ENCODE assay signal across 1 cellular context in the genomic region with DNA sequence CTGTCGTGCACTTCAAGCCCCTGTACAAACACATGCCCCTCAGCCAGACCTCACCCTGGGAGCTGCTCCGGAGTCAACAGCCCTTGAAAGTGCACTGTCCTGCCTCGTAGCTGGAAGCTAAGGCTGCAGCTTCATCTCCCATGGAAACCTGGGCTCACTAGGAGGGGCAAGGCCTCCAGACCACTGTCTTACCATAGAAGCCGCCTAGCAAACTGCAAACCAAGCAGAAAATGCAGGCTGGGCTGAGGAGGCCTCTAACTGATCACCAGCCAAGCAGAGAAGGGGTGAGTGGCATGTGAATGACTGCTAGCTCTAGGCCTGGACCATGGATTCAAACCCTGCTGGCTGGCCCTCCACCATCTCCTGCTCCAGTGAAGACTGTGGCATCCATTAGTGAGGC.
TF ChIP-seq lines count a peak whose summit lies in the region.

No MANE protein-coding gene starts in this region.

TF ChIP-seq in HepG2, 621 proteins besides CTCF, POLR2A, EP300 and RAD21 (continued from another document):
- TF ChIP-seq, protein P1, sequence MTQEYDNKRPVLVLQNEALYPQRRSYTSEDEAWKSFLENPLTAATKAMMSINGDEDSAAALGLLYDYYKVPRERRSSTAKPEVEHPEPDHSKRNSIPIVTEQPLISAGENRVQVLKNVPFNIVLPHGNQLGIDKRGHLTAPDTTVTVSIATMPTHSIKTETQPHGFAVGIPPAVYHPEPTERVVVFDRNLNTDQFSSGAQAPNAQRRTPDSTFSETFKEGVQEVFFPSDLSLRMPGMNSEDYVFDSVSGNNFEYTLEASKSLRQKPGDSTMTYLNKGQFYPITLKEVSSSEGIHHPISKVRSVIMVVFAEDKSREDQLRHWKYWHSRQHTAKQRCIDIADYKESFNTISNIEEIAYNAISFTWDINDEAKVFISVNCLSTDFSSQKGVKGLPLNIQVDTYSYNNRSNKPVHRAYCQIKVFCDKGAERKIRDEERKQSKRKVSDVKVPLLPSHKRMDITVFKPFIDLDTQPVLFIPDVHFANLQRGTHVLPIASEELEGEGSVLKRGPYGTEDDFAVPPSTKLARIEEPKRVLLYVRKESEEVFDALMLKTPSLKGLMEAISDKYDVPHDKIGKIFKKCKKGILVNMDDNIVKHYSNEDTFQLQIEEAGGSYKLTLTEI (CRISPR knock-in tag; conservative IDR thresholded peaks at IDR 0.05) = no peak
- TF ChIP-seq NPAS2 (CRISPR knock-in tag; IDR thresholded peaks at IDR 0.05; ENCODE audit: borderline replicate concordance) = no peak
- TF ChIP-seq PPARG (CRISPR knock-in tag; conservative IDR thresholded peaks at IDR 0.05) = no peak
